In the genomic region with DNA sequence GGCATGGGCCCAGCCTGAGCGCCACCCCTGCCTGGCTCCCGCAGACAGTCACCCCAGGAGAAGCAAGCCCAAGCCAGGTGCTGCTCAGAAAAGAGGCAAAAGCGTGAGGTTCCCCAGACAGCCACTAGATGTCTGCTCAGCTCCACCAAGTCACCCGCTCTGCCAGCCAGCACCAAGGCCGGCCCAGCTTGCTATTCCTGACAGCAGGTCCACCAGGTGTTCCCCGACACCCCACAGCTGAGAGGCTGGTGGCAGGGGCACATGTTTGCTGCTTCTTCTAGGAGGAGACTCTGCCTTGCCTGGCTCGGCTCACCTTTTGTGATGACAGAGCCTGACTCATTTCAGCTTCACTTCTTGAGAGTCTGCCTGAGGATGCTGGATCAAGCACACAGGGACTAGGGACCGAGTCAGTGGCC, we compare ENCODE assay signal across 8 cellular contexts.
DNase-seq lines count a peak whose midpoint lies in the region; ATAC-seq and TF ChIP-seq lines count a peak whose summit lies in the region.

No MANE protein-coding gene starts in this region.

- TF ChIP-seq CTCF in RWPE2 (IDR thresholded peaks at IDR 0.05; ENCODE audit: poor library complexity, severe bottlenecking) (peak; percentile 74), kidney epithelial cell (IDR thresholded peaks at IDR 0.05; ENCODE audit: insufficient read depth, low read length, poor library complexity, severe bottlenecking) (peak; percentile 83)

- no peaks in the 10 kb centered on the region for H3F3A ChIP-seq in GM23248 (ENCODE audit: insufficient read depth)

- WGBS in GM23248 (ENCODE audit: low coverage in 1 of 2, low lambda C conversion rate in 2 of 2, missing lambda C conversion rate in 2 of 2), 2 experiments = 49 to 50% methylated on average over 7 to 8 of the region's 8 CpGs

- H2AFZ ChIP-seq in GM23248 = no peak overlapping the region

- peak; percentile 67 for DNase-seq in SIG-M5 treated with dmso at 0.1 percent for 504 hours (lab: John Stamatoyannopoulos, UW; ENCODE audit: unreplicated experiment)
- no peak for DNase-seq in SIG-M5 (lab: John Stamatoyannopoulos, UW)
- peak; percentile 66 for DNase-seq in GM23248
- peak; percentile 13 for DNase-seq in LoVo (ENCODE audit: low spot score)
- DNase-seq in RWPE2 (ENCODE audit: low spot score) = no peak
- peak; percentile 31 for DNase-seq in central memory CD4-positive, alpha-beta T cell
- DNase-seq in kidney epithelial cell (ENCODE audit: low read depth) = no peak
- peak in 1 of 2 donors; percentile 20 for DNase-seq in stimulated activated naive CD8-positive, alpha-beta T cell treated with anti-CD3 and anti-CD28 coated beads, Interleukin-15, amount 100 ng/mL, for 72 hours

- H3K27ac ChIP-seq in GM23248 (no peak overlapping the region), RWPE2 (ENCODE audit: poor library complexity, severe bottlenecking) (no peak overlapping the region)

- H3K9me3 Mint-ChIP-seq in stimulated activated naive CD8-positive, alpha-beta T cell treated with anti-CD3 and anti-CD28 coated beads, Interleukin-15, amount 100 ng/mL, for 72 hours = no peaks in the 10 kb centered on the region

- no peaks in the 10 kb centered on the region for H3K36me3 ChIP-seq in GM23248 (ENCODE audit: low read depth)
- no peaks in the 10 kb centered on the region for H3K36me3 ChIP-seq in RWPE2 (ENCODE audit: low read depth)
- H3K36me3 ChIP-seq in kidney epithelial cell (ENCODE audit: control insufficient read depth, insufficient read depth, low read length) = no peaks in the 10 kb centered on the region

- no peak overlapping the region for H3K4me3 ChIP-seq in GM23248
- H3K4me3 ChIP-seq in RWPE2 (ENCODE audit: severe bottlenecking) = no peak overlapping the region
- H3K4me3 ChIP-seq in kidney epithelial cell (ENCODE audit: low read depth, low read length) = no peak overlapping the region

- H3K9me3 ChIP-seq in GM23248 (ENCODE audit: low read depth) (no peaks in the 10 kb centered on the region), RWPE2 (ENCODE audit: severe bottlenecking) (no peaks in the 10 kb centered on the region)

- no peaks in the 10 kb centered on the region for H3K27me3 Mint-ChIP-seq in stimulated activated naive CD8-positive, alpha-beta T cell treated with anti-CD3 and anti-CD28 coated beads, Interleukin-15, amount 100 ng/mL, for 72 hours

- no peak overlapping the region for H3K4me2 ChIP-seq in GM23248 (ENCODE audit: unreplicated experiment)

- H3K27ac Mint-ChIP-seq in stimulated activated naive CD8-positive, alpha-beta T cell treated with anti-CD3 and anti-CD28 coated beads, Interleukin-15, amount 100 ng/mL, for 72 hours = no peak overlapping the region

- in situ Hi-C loops in GM23248 (cut with MboI) = no loop called here

- H3K4me1 ChIP-seq in GM23248 (ENCODE audit: insufficient read depth) = no peaks in the 10 kb centered on the region
- no peaks in the 10 kb centered on the region for H3K4me1 ChIP-seq in RWPE2 (ENCODE audit: insufficient read depth, poor library complexity, severe bottlenecking)

- no peaks in the 10 kb centered on the region for H3K79me2 ChIP-seq in GM23248 (ENCODE audit: insufficient read depth)

- no peaks in the 10 kb centered on the region for H3K9me2 ChIP-seq in GM23248 (ENCODE audit: insufficient read depth)

- peak; percentile 88 for ATAC-seq in RWPE2 (ENCODE audit: low read depth)
- ATAC-seq in stimulated activated naive CD8-positive, alpha-beta T cell treated with anti-CD3 and anti-CD28 coated beads, Interleukin-15, amount 100 ng/mL, for 72 hours = peak; percentile 55

- no peak overlapping the region for H3K4me3 Mint-ChIP-seq in stimulated activated naive CD8-positive, alpha-beta T cell treated with anti-CD3 and anti-CD28 coated beads, Interleukin-15, amount 100 ng/mL, for 72 hours

- H3K4me1 Mint-ChIP-seq in stimulated activated naive CD8-positive, alpha-beta T cell treated with anti-CD3 and anti-CD28 coated beads, Interleukin-15, amount 100 ng/mL, for 72 hours = peaks cover 5% of the 10 kb centered on the region

- no peak overlapping the region for H3K9ac ChIP-seq in GM23248

- H3K27me3 ChIP-seq in GM23248 (replicated peaks; ENCODE audit: insufficient read depth) = peaks cover 14% of the 10 kb centered on the region; the same call in 1 of the 2 replicates
- no peaks in the 10 kb centered on the region for H3K27me3 ChIP-seq in RWPE2 (ENCODE audit: insufficient read depth, poor library complexity, severe bottlenecking)
- no peaks in the 10 kb centered on the region for H3K27me3 ChIP-seq in kidney epithelial cell (ENCODE audit: control insufficient read depth, insufficient read depth, low read length)

- H4K20me1 ChIP-seq in GM23248 (ENCODE audit: insufficient read depth) = no peaks in the 10 kb centered on the region

Comparison
In these comparisons a context has a peak if more than half of its experiments do, and no peak if none do; other contexts are left out.
1. DNase-seq: peak in SIG-M5 treated with dmso at 0.1 percent for 504 hours (single experiment), GM23248 (single experiment), LoVo (single experiment) and central memory CD4-positive, alpha-beta T cell (single experiment); none in SIG-M5 (single experiment), RWPE2 (single experiment) and kidney epithelial cell (single experiment).